Comparison of ENCODE assay signal across 1 cellular context in genomic region chr13:77389617-77389984, GRCh38.
TF ChIP-seq lines count a peak whose summit lies in the region.

No MANE protein-coding gene starts in this region.

TF ChIP-seq in GM12878, 131 proteins besides CTCF, POLR2A, EP300 and RAD21 (continued from another document and continues in another):
- TF ChIP-seq NKRF (conservative IDR thresholded peaks at IDR 0.05) (no peak), EED (IDR thresholded peaks at IDR 0.05; ENCODE audit: low read depth) (no peak), NR2C2 (IDR thresholded peaks at IDR 0.05; ENCODE audit: borderline replicate concordance, control insufficient read depth, insufficient read length, low read depth) (no peak), PML (IDR thresholded peaks at IDR 0.05; ENCODE audit: low read length) (no peak), ZNF384 (IDR thresholded peaks at IDR 0.05; ENCODE audit: borderline replicate concordance, low read depth, low read length) (no peak), ZNF207 (IDR thresholded peaks at IDR 0.05; ENCODE audit: borderline replicate concordance) (no peak), HSF1 (IDR thresholded peaks at IDR 0.05; ENCODE audit: low read depth, low read length) (no peak), SUZ12 (IDR thresholded peaks at IDR 0.05; ENCODE audit: unreplicated experiment) (no peak), ZBTB4 (CRISPR knock-in tag; IDR thresholded peaks at IDR 0.05) (no peak), RELA (IDR thresholded peaks at IDR 0.05; ENCODE audit: borderline replicate concordance, partially characterized antibody) (no peak), KDM1A (IDR thresholded peaks at IDR 0.05; ENCODE audit: borderline replicate concordance) (no peak), RAD51 (IDR thresholded peaks at IDR 0.05) (no peak; the same call in 1 of the 2 replicates), CBX3 (IDR thresholded peaks at IDR 0.05; ENCODE audit: borderline replicate concordance, low read depth) (no peak), PBX3 (IDR thresholded peaks at IDR 0.05; ENCODE audit: insufficient replicate concordance, low read depth, low read length) (no peak), SREBF2 (IDR thresholded peaks at IDR 0.05; ENCODE audit: low read length) (no peak), PKNOX1 (IDR thresholded peaks at IDR 0.05) (peak; percentile 71; the same call in 1 of the 2 replicates), BCLAF1 (IDR thresholded peaks at IDR 0.05) (no peak), HDAC2 (IDR thresholded peaks at IDR 0.05) (no peak), NFXL1 (IDR thresholded peaks at IDR 0.05; ENCODE audit: borderline replicate concordance) (no peak), SPI1 (IDR thresholded peaks at IDR 0.05; ENCODE audit: borderline replicate concordance, insufficient read depth, low read depth, low read length) (no peak), POU2F2 (IDR thresholded peaks at IDR 0.05; ENCODE audit: borderline replicate concordance, low read depth, low read length) (peak; percentile 64; the same call in 1 of the 3 replicates), BACH1 (IDR thresholded peaks at IDR 0.05; ENCODE audit: borderline replicate concordance) (peak; percentile 36; the same call in 1 of the 2 replicates), RBBP5 (conservative IDR thresholded peaks at IDR 0.05) (no peak), MLLT1 (IDR thresholded peaks at IDR 0.05) (no peak), USF1 (IDR thresholded peaks at IDR 0.05; ENCODE audit: borderline replicate concordance, extremely low read length, insufficient read depth, low read depth, low read length) (no peak), STAT1 (conservative IDR thresholded peaks at IDR 0.05) (no peak), SMAD5 (IDR thresholded peaks at IDR 0.05; ENCODE audit: low read depth) (no peak), SREBF1 (IDR thresholded peaks at IDR 0.05; ENCODE audit: low read length) (no peak), ZBED1 (IDR thresholded peaks at IDR 0.05; ENCODE audit: borderline replicate concordance) (no peak), TCF7 (IDR thresholded peaks at IDR 0.05; ENCODE audit: borderline replicate concordance) (no peak), NBN (IDR thresholded peaks at IDR 0.05) (no peak), HDGF (IDR thresholded peaks at IDR 0.05) (no peak), MTA3 (IDR thresholded peaks at IDR 0.05; ENCODE audit: borderline replicate concordance, low read length) (no peak), ZNF274 (IDR thresholded peaks at IDR 0.05; ENCODE audit: insufficient read depth, insufficient read length) (no peak), SMAD1 (IDR thresholded peaks at IDR 0.05; ENCODE audit: low read depth, partially characterized antibody) (no peak), RB1 (IDR thresholded peaks at IDR 0.05; ENCODE audit: borderline replicate concordance) (no peak), MEF2A (IDR thresholded peaks at IDR 0.05; ENCODE audit: insufficient read depth, low read depth, low read length) (no peak), SP1 (IDR thresholded peaks at IDR 0.05; ENCODE audit: low read depth, low read length) (no peak), ELK1 (IDR thresholded peaks at IDR 0.05; ENCODE audit: low read depth, low read length) (no peak), SUPT20H (IDR thresholded peaks at IDR 0.05; ENCODE audit: borderline replicate concordance, control insufficient read depth, low read depth, low read length) (no peak), ATF3 (IDR thresholded peaks at IDR 0.05; ENCODE audit: borderline replicate concordance, extremely low read depth, low read depth, low read length) (no peak), SKIL (IDR thresholded peaks at IDR 0.05; ENCODE audit: low read depth, poor library complexity, severe bottlenecking) (no peak), TARDBP (IDR thresholded peaks at IDR 0.05; ENCODE audit: borderline replicate concordance) (no peak), NFIC (IDR thresholded peaks at IDR 0.05; ENCODE audit: low read depth, low read length) (no peak), HDAC6 (IDR thresholded peaks at IDR 0.05; ENCODE audit: unreplicated experiment) (no peak), MYB (IDR thresholded peaks at IDR 0.05; ENCODE audit: borderline replicate concordance, low read depth, low read length) (no peak), GATAD2B (conservative IDR thresholded peaks at IDR 0.05; ENCODE audit: low read depth) (no peak), IKZF1 (conservative IDR thresholded peaks at IDR 0.05) (no peak), ZNF622 (IDR thresholded peaks at IDR 0.05) (no peak), BMI1 (IDR thresholded peaks at IDR 0.05; ENCODE audit: borderline replicate concordance) (no peak)
